9 cellular contexts compared by ENCODE assay signal in genomic region chr6:88650029-88650619, GRCh38.
DNase-seq lines count a peak whose midpoint lies in the region; ATAC-seq, FAIRE-seq and TF ChIP-seq lines count a peak whose summit lies in the region.
"Had no signal": no experiment of that assay in that cellular context is flagged by ENCODE, and none has a peak within 500 bp of the region (broad histone marks: within the 10 kb centered on the region; RNA-seq: fewer than 3 reads in every experiment).

No MANE protein-coding gene starts in this region.

- ATAC-seq in GM21528 (IDR thresholded peaks at IDR 0.05; ENCODE audit: low FRiP score, unreplicated experiment) (peak; percentile 94), HG03457 (IDR thresholded peaks at IDR 0.05; ENCODE audit: unreplicated experiment) (peak; percentile 82)
- ATAC-seq: Right ventricle myocardium inferior had no signal

- peak; percentile 91 for FAIRE-seq in GM12891 (lab: Jason Lieb, UNC)

- TF ChIP-seq POLR2A in GM12891 (IDR thresholded peaks at IDR 0.05; ENCODE audit: low read depth, low read length) = no peak

- DNase-seq in GM12891 (ENCODE audit: insufficient read length, low spot score) = peak; percentile 23
- DNase-seq in fibroblast of gingiva (ENCODE audit: low read depth) = peak; percentile 76
- no peak for DNase-seq in stimulated activated CD4-positive, alpha-beta T cell treated with anti-CD3 and anti-CD28 coated beads, Interleukin-12 subunit alpha, Interleukin-12 subunit beta, amount 100 ng/mL, for 4 hours
- no peak for DNase-seq in activated CD4-positive, CD25-positive, alpha-beta regulatory T cell (lab: John Stamatoyannopoulos, UW)
- no peak for DNase-seq in HT-29 (ENCODE audit: low spot score)
- DNase-seq in activated T-cell treated with anti-CD3 and anti-CD28 coated beads, Interleukin-2, amount 50 U/mL, for 1 hour = no peak

TF ChIP-seq in GM12891, 5 proteins besides CTCF, POLR2A, EP300 and RAD21:
- TF ChIP-seq SPI1 (IDR thresholded peaks at IDR 0.05; ENCODE audit: low read depth, low read length) (no peak), POU2F2 (IDR thresholded peaks at IDR 0.05; ENCODE audit: low read depth, low read length) (no peak), PAX5 (IDR thresholded peaks at IDR 0.05; ENCODE audit: insufficient read depth, low read length, severe bottlenecking) (no peak)

Comparison
In these comparisons a context has a peak if more than half of its experiments do, and no peak if none do; other contexts are left out.
1. DNase-seq: peak in GM12891 (single experiment) and fibroblast of gingiva (single experiment); none in stimulated activated CD4-positive, alpha-beta T cell treated with anti-CD3 and anti-CD28 coated beads, Interleukin-12 subunit alpha, Interleukin-12 subunit beta, amount 100 ng/mL, for 4 hours (single experiment), activated CD4-positive, CD25-positive, alpha-beta regulatory T cell (0 of 4), HT-29 (single experiment) and activated T-cell treated with anti-CD3 and anti-CD28 coated beads, Interleukin-2, amount 50 U/mL, for 1 hour (single experiment).